Comparison of ENCODE assay signal across 10 cellular contexts in genomic region chr3:12964713-12965612, GRCh38.
DNase-seq lines count a peak whose midpoint lies in the region; ATAC-seq and TF ChIP-seq lines count a peak whose summit lies in the region.
"Had no signal": no experiment of that assay in that cellular context is flagged by ENCODE, and none has a peak within 500 bp of the region (broad histone marks: within the 10 kb centered on the region; RNA-seq: fewer than 3 reads in every experiment).

No MANE protein-coding gene starts in this region.

- peak overlapping the region; percentile 99 for H3K27ac Mint-ChIP-seq in glutamatergic neuron (ENCODE audit: unreplicated experiment)
- H3K27ac Mint-ChIP-seq in activated naive CD4-positive, alpha-beta T cell treated with anti-CD3 and anti-CD28 coated beads, Interleukin-2, amount 50 U/mL, for 72 hours, result no peak overlapping the region

- H3K9me3 ChIP-seq in gastrocnemius medialis, result no peaks in the 10 kb centered on the region

- peak; percentile 13 for DNase-seq in DMS153 treated with DMSO at 0.1 percent for 48 hours (lab: John Stamatoyannopoulos, UW; ENCODE audit: unreplicated experiment)
- DNase-seq in NCI-H69 (lab: John Stamatoyannopoulos, UW), result peak; percentile 58
- no peak for DNase-seq in glutamatergic neuron
- DNase-seq in gastrocnemius medialis, result no peak
- no peak for DNase-seq in cerebellar nuclear complex (lab: John Stamatoyannopoulos, UW)
- DNase-seq in activated naive CD4-positive, alpha-beta T cell treated with anti-CD3 and anti-CD28 coated beads, Interleukin-2, amount 50 U/mL, for 72 hours (ENCODE audit: low spot score in 2 of 2), result no peak
- DNase-seq: activated naive CD4-positive, alpha-beta T cell treated with anti-CD3 and anti-CD28 coated beads, Interleukin-2, amount 10 ng/mL, durations not matched to agents 7 days and 5 days; T1000 had no signal

- ATAC-seq in gastrocnemius medialis (no peak), HG03280 (IDR thresholded peaks at IDR 0.05; ENCODE audit: unreplicated experiment) (no peak), HG02610 (IDR thresholded peaks at IDR 0.05; ENCODE audit: unreplicated experiment) (no peak)
- ATAC-seq in activated naive CD4-positive, alpha-beta T cell treated with anti-CD3 and anti-CD28 coated beads, Interleukin-2, amount 50 U/mL, for 72 hours, result no peak

- no peaks in the 10 kb centered on the region for H3K36me3 ChIP-seq in gastrocnemius medialis

- H3K4me1 Mint-ChIP-seq in glutamatergic neuron (ENCODE audit: low read depth, unreplicated experiment), result peaks cover 82% of the 10 kb centered on the region

- no peak overlapping the region for H3K4me3 ChIP-seq in gastrocnemius medialis

- in situ Hi-C loops in gastrocnemius medialis (cut with MboI; ENCODE audit: low sequenced_read_pairs in 4 of 4), result no loop called here

- peak overlapping the region; percentile 96 for H3K4me3 Mint-ChIP-seq in glutamatergic neuron (ENCODE audit: unreplicated experiment)
- H3K4me3 Mint-ChIP-seq: activated naive CD4-positive, alpha-beta T cell treated with anti-CD3 and anti-CD28 coated beads, Interleukin-2, amount 10 ng/mL, durations not matched to agents 7 days and 5 days had no signal

- peak overlapping the region; percentile 54 to 90 (median 76) for H3K27ac ChIP-seq in gastrocnemius medialis

- no peaks in the 10 kb centered on the region for H3K36me3 Mint-ChIP-seq in glutamatergic neuron (ENCODE audit: unreplicated experiment)
- peaks cover 0 to 16% of the 10 kb centered on the region in 2 donors for H3K36me3 Mint-ChIP-seq in activated naive CD4-positive, alpha-beta T cell treated with anti-CD3 and anti-CD28 coated beads, Interleukin-2, amount 50 U/mL, for 72 hours

- H3K27me3 Mint-ChIP-seq in glutamatergic neuron (ENCODE audit: unreplicated experiment), result peaks cover 39% of the 10 kb centered on the region

- TF ChIP-seq POLR2A in gastrocnemius medialis (IDR thresholded peaks at IDR 0.05), result no peak

- H3K9me3 Mint-ChIP-seq in glutamatergic neuron (ENCODE audit: unreplicated experiment), result peaks cover 51% of the 10 kb centered on the region
- no peaks in the 10 kb centered on the region for H3K9me3 Mint-ChIP-seq in activated naive CD4-positive, alpha-beta T cell treated with anti-CD3 and anti-CD28 coated beads, Interleukin-2, amount 50 U/mL, for 72 hours
- H3K9me3 Mint-ChIP-seq: activated naive CD4-positive, alpha-beta T cell treated with anti-CD3 and anti-CD28 coated beads, Interleukin-2, amount 10 ng/mL, durations not matched to agents 7 days and 5 days had no signal

- intact Hi-C loops in gastrocnemius medialis (cut with DNase I; ENCODE audit: low total_unique reads), result no loop called here

- H3K4me1 ChIP-seq in gastrocnemius medialis, result peaks cover 89 to 91% of the 10 kb centered on the region in 2 donors

- no peaks in the 10 kb centered on the region for H3K27me3 ChIP-seq in gastrocnemius medialis

- TF ChIP-seq CTCF in glutamatergic neuron (IDR thresholded peaks at IDR 0.05; ENCODE audit: partially characterized antibody, unreplicated experiment) (no peak), gastrocnemius medialis (IDR thresholded peaks at IDR 0.05 in 4 of 5, conservative IDR thresholded peaks at IDR 0.05 in 1 of 5) (no peak)

Comparison
In these comparisons a context has a peak if more than half of its experiments do, and no peak if none do; other contexts are left out.
1. DNase-seq: peak in DMS153 treated with DMSO at 0.1 percent for 48 hours (single experiment) and NCI-H69 (single experiment); none in glutamatergic neuron (single experiment), gastrocnemius medialis (0 of 2), cerebellar nuclear complex (0 of 2) and activated naive CD4-positive, alpha-beta T cell treated with anti-CD3 and anti-CD28 coated beads, Interleukin-2, amount 50 U/mL, for 72 hours (0 of 2).